In genomic region chr1:90068611-90069280, GRCh38 we compare ENCODE assay signal across 8 cellular contexts.
"Had no signal": no experiment of that assay in that cellular context is flagged by ENCODE, and none has a peak within 500 bp of the region (broad histone marks: within the 10 kb centered on the region; RNA-seq: fewer than 3 reads in every experiment).

No MANE protein-coding gene starts in this region.

- H3K4me3 ChIP-seq: GM12878 had no signal

- ATAC-seq: GM12878 had no signal

- DNase-seq: GDM1, GF-D8 had no signal

- FAIRE-seq: G401.6, GM12878, GM12891, GM12892, GM18507, GM19239 had no signal
